Comparison of ENCODE assay signal across 8 cellular contexts in the genomic region with DNA sequence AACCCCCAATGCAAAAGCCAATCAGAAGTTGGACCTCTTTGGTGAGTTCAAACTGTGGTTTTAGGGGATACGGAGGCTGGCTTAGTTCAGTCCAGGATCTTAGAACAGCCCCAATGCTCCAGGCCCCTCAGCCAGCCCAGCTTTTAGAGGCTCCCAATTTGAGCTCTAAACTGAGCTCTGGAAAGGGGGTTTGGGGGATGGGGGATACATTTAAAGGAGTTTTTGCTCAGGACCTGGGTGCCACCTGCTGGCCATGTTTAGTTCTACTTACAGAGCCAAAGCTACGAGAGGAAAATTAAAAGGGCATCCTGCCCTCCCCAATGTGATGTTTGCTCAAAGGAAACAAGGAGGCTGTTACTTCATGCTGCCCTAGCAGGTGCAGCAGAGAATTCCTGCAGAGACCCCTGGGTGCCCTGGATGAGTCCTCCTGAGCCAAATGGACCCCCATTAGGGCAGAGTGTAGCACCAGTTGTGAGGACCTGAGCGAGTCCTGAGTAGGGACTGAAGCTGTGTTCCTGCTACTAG. TPM values are rescaled to one million over a fixed set of nuclear protein-coding genes. Genes with fewer than 3 reads are reported as not detected.
DNase-seq lines count a peak whose midpoint lies in the region; ATAC-seq, FAIRE-seq and TF ChIP-seq lines count a peak whose summit lies in the region.

No MANE protein-coding gene starts in this region.

- no peak for ATAC-seq in HG03280 (IDR thresholded peaks at IDR 0.05; ENCODE audit: unreplicated experiment)
- ATAC-seq in HG03439 (IDR thresholded peaks at IDR 0.05; ENCODE audit: unreplicated experiment) = no peak

- H3K9me3 ChIP-seq in parathyroid adenoma (ENCODE audit: control insufficient read depth, low read length) = no peaks in the 10 kb centered on the region

- no peaks in the 10 kb centered on the region for H3K27me3 ChIP-seq in parathyroid adenoma (ENCODE audit: control insufficient read depth, insufficient read depth, low read length)

- TF ChIP-seq CTCF in Calu3 (IDR thresholded peaks at IDR 0.05; ENCODE audit: unreplicated experiment) (peak; percentile 83), parathyroid adenoma (IDR thresholded peaks at IDR 0.05) (peak; percentile 76)

- no peak overlapping the region for H3K9ac ChIP-seq in parathyroid adenoma

- H3K4me1 Mint-ChIP-seq in Calu3 (ENCODE audit: low read depth, unreplicated experiment) = peaks cover 37% of the 10 kb centered on the region

- H3K4me2 ChIP-seq in parathyroid adenoma (ENCODE audit: low read length) = no peak overlapping the region

- H3K36me3 ChIP-seq in parathyroid adenoma (ENCODE audit: control insufficient read depth, insufficient read depth, low read length) = no peaks in the 10 kb centered on the region

- no peak overlapping the region for H3K4me3 ChIP-seq in parathyroid adenoma (ENCODE audit: low read depth, low read length)

- H3K27ac ChIP-seq in parathyroid adenoma = no peak overlapping the region

- no peaks in the 10 kb centered on the region for H3K9me3 Mint-ChIP-seq in Calu3 (ENCODE audit: low read depth, unreplicated experiment)

- H3K4me1 ChIP-seq in parathyroid adenoma = peaks cover 18% of the 10 kb centered on the region

- H3K4me3 Mint-ChIP-seq in Calu3 (ENCODE audit: low read depth, unreplicated experiment) = no peak overlapping the region

- no peak overlapping the region for H2AFZ ChIP-seq in parathyroid adenoma

- peaks cover 32% of the 10 kb centered on the region for H3K79me2 ChIP-seq in parathyroid adenoma

- no TSS peak for BruUV-seq in Calu3 (replicated peaks; lab: Mats Ljungman, UMichigan)

- peaks cover 12% of the 10 kb centered on the region for H3K36me3 Mint-ChIP-seq in Calu3 (ENCODE audit: insufficient read depth, unreplicated experiment)

- CTCF ChIA-PET in Calu3 (lab: Charles Lee) = interaction anchor here (0.6 to 4.4 kb wide), 15 partner anchors 17 to 232 kb away, joined by 3 to 144 read pairs (median 5); a partner anchor contains a TSS

- intact Hi-C loops in Calu3 (cut with micrococcal nuclease; ENCODE audit: unreplicated experiment) = loop anchor here (1.0 to 5.0 kb wide), 2 partner anchors 56 to 170 kb away; a partner anchor contains a TSS

- DNase-seq in Calu3 = peak; percentile 70
- peak in 53 of 76 experiments; percentile 5 to 66 (median 39) for DNase-seq in HUDEP-2 (lab: John Stamatoyannopoulos, UW; ENCODE audit: unreplicated experiment in 76 of 76)
- peak; percentile 92 for DNase-seq in OCI-M1 (lab: John Stamatoyannopoulos, UW)
- DNase-seq in activated effector memory CD4-positive, alpha-beta T cell treated with Interleukin-2 at 50 U/mL for 16 hours = peak; percentile 8
- peak; percentile 50 to 64 for DNase-seq in frontal cortex (ENCODE audit: low spot score in 2 of 2)

- FAIRE-seq in frontal cortex (lab: Jason Lieb, UNC) = no peak

- H3K27ac Mint-ChIP-seq in Calu3 (ENCODE audit: unreplicated experiment) = no peak overlapping the region

- no peaks in the 10 kb centered on the region for H3K27me3 Mint-ChIP-seq in Calu3 (ENCODE audit: unreplicated experiment)

RNA-seq across cellular contexts. Expression of a gene that starts 15.9 kb away (rescaled TPM):
- total RNA-seq in Calu3 (2022) (75.9 and 79.6 TPM in 2 replicates), frontal cortex (7.7 TPM)

RNA-seq across cellular contexts. Expression of a gene that starts 34.6 kb away (rescaled TPM):
- 20.2 and 25.2 TPM in 2 replicates for total RNA-seq in Calu3 (2022)
- total RNA-seq in frontal cortex = 13.5 TPM

RNA-seq across cellular contexts. Expression of a gene that starts 46.4 kb away (rescaled TPM):
- total RNA-seq in Calu3 (2022) (11.1 and 13.9 TPM in 2 replicates), frontal cortex (13.9 TPM)

RNA-seq across cellular contexts. Expression of a gene that starts 54.6 kb away (rescaled TPM):
- total RNA-seq in Calu3 (2022) (163 and 172 TPM in 2 replicates), frontal cortex (163 TPM)

Comparison
In these comparisons a context has a peak if more than half of its experiments do, and no peak if none do; other contexts are left out.
1. DNase-seq: peak in every context shown above with its lines; median percentile 92 in OCI-M1; 70 in Calu3; 57 in frontal cortex; 39 in HUDEP-2; 8 in activated effector memory CD4-positive, alpha-beta T cell treated with Interleukin-2 at 50 U/mL for 16 hours.